Comparison of ENCODE assay signal across 8 cellular contexts in genomic region chr11:59135648-59136461, GRCh38. TPM values are rescaled to one million over a fixed set of nuclear protein-coding genes. Genes with fewer than 3 reads are reported as not detected.
A peak's percentile ranks its signal among the peaks of the same experiment; 100 is the strongest.
DNase-seq lines count a peak whose midpoint lies in the region; ATAC-seq, FAIRE-seq and TF ChIP-seq lines count a peak whose summit lies in the region.

No MANE protein-coding gene starts in this region.

- WGBS in GM23248 (ENCODE audit: low coverage in 1 of 2, low lambda C conversion rate in 2 of 2, missing lambda C conversion rate in 2 of 2), 2 experiments, result 12 to 13% methylated on average over 20 of the region's 20 CpGs
- WGBS in pancreas, 2 donors, result 16 to 17% methylated on average over 20 of the region's 20 CpGs
- WGBS in thyroid gland, 2 donors, result 12 to 21% methylated on average over 17 to 20 of the region's 20 CpGs

- H3K9ac ChIP-seq in GM23248, result no peak overlapping the region
- peak overlapping the region; percentile 55 for H3K9ac ChIP-seq in Karpas-422 (ENCODE audit: low read length)

- DNase-seq in EL (peak; percentile 77), GM23248 (peak; percentile 79), Karpas-422 (peak; percentile 96), SJSA1 (ENCODE audit: low read depth in 1 of 2, low spot score in 2 of 2) (peak; percentile 74 to 85), activated gamma-delta T cell treated with Interleukin-2 at 50 U/mL for 16 hours (peak; percentile 89), globus pallidus (ENCODE audit: low spot score) (peak; percentile 63), pancreas (peak; percentile 68 to 93 (median 83)), thyroid gland (peak; percentile 81 to 85)

- H3K79me2 ChIP-seq in GM23248 (ENCODE audit: insufficient read depth) (peaks cover 16% of the 10 kb centered on the region), Karpas-422 (ENCODE audit: low read length) (no peaks in the 10 kb centered on the region)

- peak overlapping the region; percentile 83 for H2AFZ ChIP-seq in GM23248
- peak overlapping the region; percentile 84; the same call in 1 of the 2 replicates for H2AFZ ChIP-seq in Karpas-422 (ENCODE audit: low read length)

- FAIRE-seq in pancreas (lab: Jason Lieb, UNC), result no peak

- no peak overlapping the region for H3K27ac ChIP-seq in GM23248
- no peak overlapping the region for H3K27ac ChIP-seq in Karpas-422 (ENCODE audit: low read length)
- H3K27ac ChIP-seq in SJSA1, result no peak overlapping the region
- H3K27ac ChIP-seq in pancreas, result no peak overlapping the region
- H3K27ac ChIP-seq in thyroid gland, result no peak overlapping the region

- ATAC-seq in pancreas, result peak; percentile 99 to 100 (median 100)

- H3K4me2 ChIP-seq in GM23248 (ENCODE audit: unreplicated experiment) (peak overlapping the region; percentile 68), Karpas-422 (ENCODE audit: low read depth, low read length, poor library complexity, severe bottlenecking) (peak overlapping the region; percentile 63)

- intact Hi-C loops in pancreas (cut with DNase I) (no loop called here), thyroid gland (cut with DNase I) (loop anchor here (5.0 kb wide), 1 partner anchor 84 kb away; no protein-coding TSS in a partner anchor)

- H3K36me3 ChIP-seq in GM23248 (ENCODE audit: low read depth) (peaks cover 17% of the 10 kb centered on the region), Karpas-422 (ENCODE audit: insufficient read depth, low read length) (peaks cover 4% of the 10 kb centered on the region; the same call in 1 of the 2 replicates), SJSA1 (peaks cover 40% of the 10 kb centered on the region), pancreas (no peaks in the 10 kb centered on the region), thyroid gland (no peaks in the 10 kb centered on the region)

- H3K9me3 ChIP-seq in GM23248 (ENCODE audit: low read depth) (no peaks in the 10 kb centered on the region), Karpas-422 (ENCODE audit: low read length) (0 out of 2 replicates have a peak, but pooled peaks cover 3% of the 10 kb centered on the region), SJSA1 (replicated peaks) (no peaks in the 10 kb centered on the region; the same call in 1 of the 2 replicates), pancreas (no peaks in the 10 kb centered on the region), thyroid gland (no peaks in the 10 kb centered on the region)

- TF ChIP-seq POLR2A in thyroid gland (IDR thresholded peaks at IDR 0.05), result no peak

- no peak overlapping the region for H3K4me3 ChIP-seq in GM23248
- peak overlapping the region; percentile 44; the same call in 1 of the 2 replicates for H3K4me3 ChIP-seq in Karpas-422 (ENCODE audit: low read length)
- H3K4me3 ChIP-seq in SJSA1, result no peak overlapping the region
- H3K4me3 ChIP-seq in pancreas, result no peak overlapping the region
- H3K4me3 ChIP-seq in thyroid gland (replicated peaks in 1 of 3), result no peak overlapping the region

- in situ Hi-C loops in GM23248 (cut with MboI), result no loop called here

- TF ChIP-seq CTCF in pancreas (IDR thresholded peaks at IDR 0.05) (peak; percentile 87 to 96 (median 94)), thyroid gland (IDR thresholded peaks at IDR 0.05) (peak; percentile 87 to 100 (median 93))

- H3F3A ChIP-seq in GM23248 (ENCODE audit: insufficient read depth), result no peaks in the 10 kb centered on the region

- H3K27me3 ChIP-seq in GM23248 (replicated peaks; ENCODE audit: insufficient read depth) (no peaks in the 10 kb centered on the region), Karpas-422 (ENCODE audit: low read length) (no peaks in the 10 kb centered on the region), SJSA1 (replicated peaks) (no peaks in the 10 kb centered on the region), pancreas (no peaks in the 10 kb centered on the region), thyroid gland (no peaks in the 10 kb centered on the region)

- H4K20me1 ChIP-seq in GM23248 (ENCODE audit: insufficient read depth) (no peaks in the 10 kb centered on the region), Karpas-422 (ENCODE audit: insufficient read depth, low read depth, low read length) (no peaks in the 10 kb centered on the region)

- H3K9me2 ChIP-seq in GM23248 (ENCODE audit: insufficient read depth) (no peaks in the 10 kb centered on the region), Karpas-422 (replicated peaks; ENCODE audit: insufficient read depth, low read length) (no peaks in the 10 kb centered on the region)

- H3K4me1 ChIP-seq in GM23248 (ENCODE audit: insufficient read depth) (no peaks in the 10 kb centered on the region), Karpas-422 (ENCODE audit: low read length) (peaks cover 16% of the 10 kb centered on the region), SJSA1 (replicated peaks) (no peaks in the 10 kb centered on the region), pancreas (no peaks in the 10 kb centered on the region), thyroid gland (peaks cover 0 to 5% of the 10 kb centered on the region in 2 donors)

RNA-seq across cellular contexts. Expression of gene FAM111A, which starts 6.8 kb away (rescaled TPM):
- total RNA-seq in GM23248 (2014; rRNA removed; shearing (Covaris generic)), result 32.3 and 55.3 TPM in 2 replicates
- polyA plus RNA-seq in GM23248 (2016; fragmentation: Nextera tagmentation; extraction: Ambion mirVana), result 27.7 and 31.6 TPM in 2 replicates
- total RNA-seq in Karpas-422 (2014; rRNA removed; shearing (Covaris generic); ENCODE audit: low replicate concordance), result 48.2 and 64.1 TPM in 2 replicates
- total RNA-seq in SJSA1 (2014; rRNA removed; shearing (Covaris generic)), result 70.0 and 108 TPM in 2 replicates
- 10 to 100 TPM in 2 of 6 donors, 1 to 10 TPM in 4; 3.9 to 25.1 (median 8.1) TPM for total RNA-seq in pancreas
- 10 to 100 TPM; 19.7 to 25.1 TPM for polyA plus RNA-seq in pancreas
- total RNA-seq in thyroid gland, result 10 to 100 TPM; 32.5 to 73.2 (median 40.1) TPM

RNA-seq across cellular contexts. Expression of gene FAM111B, which starts 28.8 kb away (rescaled TPM):
- total RNA-seq in GM23248 (2014; rRNA removed; shearing (Covaris generic)), result 2.1 and 4.5 TPM in 2 replicates
- polyA plus RNA-seq in GM23248 (2016; fragmentation: Nextera tagmentation; extraction: Ambion mirVana) (6.8 and 7.3 TPM in 2 replicates), pancreas (under 1 TPM; 0.05 to 0.15 TPM)
- total RNA-seq in Karpas-422 (2014; rRNA removed; shearing (Covaris generic); ENCODE audit: low replicate concordance), result 10.7 and 19.9 TPM in 2 replicates
- total RNA-seq in SJSA1 (2014; rRNA removed; shearing (Covaris generic)), result 59.0 and 69.5 TPM in 2 replicates
- total RNA-seq in pancreas (under 1 TPM in 5 of 6 donors, not detected in 1; 0.12 to 0.73 (median 0.20) TPM), thyroid gland (under 1 TPM in 2 of 4 donors, not detected in 2; 0.22 to 0.67 TPM)

RNA-seq across cellular contexts. Expression of gene DTX4, which starts 36.1 kb away (rescaled TPM):
- total RNA-seq in GM23248 (2014; rRNA removed; shearing (Covaris generic)), result 0.22 and 0.38 TPM in 2 replicates
- 0.10 and 0.16 TPM in 2 replicates for polyA plus RNA-seq in GM23248 (2016; fragmentation: Nextera tagmentation; extraction: Ambion mirVana)
- 8.4 and 9.2 TPM in 2 replicates for total RNA-seq in Karpas-422 (2014; rRNA removed; shearing (Covaris generic); ENCODE audit: low replicate concordance)
- total RNA-seq in SJSA1 (2014; rRNA removed; shearing (Covaris generic)), result 4.1 and 7.6 TPM in 2 replicates
- total RNA-seq in pancreas, result 10 to 100 TPM in 2 of 6 donors, 1 to 10 TPM in 4; 5.9 to 16.3 (median 8.3) TPM
- 10 to 100 TPM in 1 of 2 donors, 1 to 10 TPM in 1; 9.0 to 12.3 TPM for polyA plus RNA-seq in pancreas
- 10 to 100 TPM in 3 of 4 donors, 1 to 10 TPM in 1; 9.6 to 29.3 (median 17.5) TPM for total RNA-seq in thyroid gland

RNA-seq across cellular contexts. Expression of gene GLYATL1B, which starts 49.7 kb away (rescaled TPM):
- not detected in 2 replicates for total RNA-seq in GM23248 (2014; rRNA removed; shearing (Covaris generic))
- polyA plus RNA-seq in GM23248 (2016; fragmentation: Nextera tagmentation; extraction: Ambion mirVana) (not detected in 2 replicates), pancreas (not detected)
- not detected in 2 replicates for total RNA-seq in Karpas-422 (2014; rRNA removed; shearing (Covaris generic); ENCODE audit: low replicate concordance)
- total RNA-seq in SJSA1 (2014; rRNA removed; shearing (Covaris generic)), result not detected in 2 replicates
- total RNA-seq in pancreas (not detected), thyroid gland (not detected)
